In the genomic region with DNA sequence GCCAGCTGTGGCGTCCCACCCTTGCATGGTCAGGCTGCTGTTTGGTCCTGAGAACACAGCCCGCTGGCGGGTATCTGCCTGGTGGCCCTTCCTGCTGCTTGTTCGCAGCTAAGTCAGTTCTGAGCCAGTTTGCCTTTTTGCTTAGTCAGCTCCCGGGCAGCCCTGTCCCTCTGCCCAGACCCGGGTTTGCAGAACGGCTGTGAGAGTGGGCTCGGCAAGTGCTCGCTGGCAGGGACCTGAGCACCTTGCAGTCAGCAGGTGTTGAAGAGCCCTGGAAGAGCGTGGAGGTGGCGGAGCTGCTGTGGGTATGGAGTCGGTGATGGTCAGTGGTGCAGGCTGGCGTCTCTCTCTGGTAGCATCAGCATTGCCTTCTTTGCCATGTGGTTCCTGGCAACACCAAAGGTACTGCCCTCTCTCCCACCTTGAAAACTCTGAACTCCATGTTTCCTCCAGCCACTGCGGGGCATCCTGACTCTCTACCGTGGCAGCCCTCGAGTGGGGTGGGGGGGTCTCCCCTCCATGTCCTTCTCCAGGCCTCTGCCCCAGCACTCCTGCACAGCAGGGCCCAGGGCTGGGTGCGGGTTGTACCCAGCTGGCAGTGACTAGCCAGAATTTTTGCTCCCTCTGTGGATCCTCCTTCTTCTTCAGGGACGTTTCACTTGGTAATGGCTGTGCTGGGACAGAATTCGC, we compare ENCODE assay signal across 12 cellular contexts. TPM values are rescaled to one million over a fixed set of nuclear protein-coding genes. Genes with fewer than 3 reads are reported as not detected.
A peak's percentile ranks its signal among the peaks of the same experiment; 100 is the strongest.
DNase-seq lines count a peak whose midpoint lies in the region; ATAC-seq, FAIRE-seq and TF ChIP-seq lines count a peak whose summit lies in the region.
"Had no signal": no experiment of that assay in that cellular context is flagged by ENCODE, and none has a peak within 500 bp of the region (broad histone marks: within the 10 kb centered on the region; RNA-seq: fewer than 3 reads in every experiment).

No MANE protein-coding gene starts in this region.

- TF ChIP-seq CTCF in astrocyte (IDR thresholded peaks at IDR 0.05; ENCODE audit: insufficient read depth, low read depth, low read length) (no peak), nephron progenitor cell (IDR thresholded peaks at IDR 0.05) (no peak)

- no peaks in the 10 kb centered on the region for H3K9me3 ChIP-seq in BLaER1 treated with 17β-estradiol and CSF1 and Interleukin-3, amounts not matched to agents 10 nM and 100 nM (replicated peaks in 1 of 11)
- H3K9me3 ChIP-seq in astrocyte (ENCODE audit: insufficient read depth, low read depth, low read length): no peaks in the 10 kb centered on the region
- H3K9me3 ChIP-seq: gastrocnemius medialis, SJSA1 had no signal

- peaks cover 79 to 91% (median 87%) of the 10 kb centered on the region in 10 experiments for H3K4me1 ChIP-seq in BLaER1 treated with 17β-estradiol and CSF1 and Interleukin-3, amounts not matched to agents 10 nM and 100 nM
- peaks cover 39% of the 10 kb centered on the region for H3K4me1 ChIP-seq in astrocyte (ENCODE audit: insufficient read depth, low read length)

- peaks cover 0 to 35% (median 5%) of the 10 kb centered on the region in 11 experiments; a peak in 8 of 22 replicates for H3K36me3 ChIP-seq in BLaER1 treated with 17β-estradiol and CSF1 and Interleukin-3, amounts not matched to agents 10 nM and 100 nM
- no peaks in the 10 kb centered on the region for H3K36me3 ChIP-seq in astrocyte (ENCODE audit: insufficient read depth, low read length)
- H3K36me3 ChIP-seq: gastrocnemius medialis had no signal

- no peak overlapping the region; a peak in 1 of 20 replicates for H3K4me3 ChIP-seq in BLaER1 treated with 17β-estradiol and CSF1 and Interleukin-3, amounts not matched to agents 10 nM and 100 nM
- no peak overlapping the region for H3K4me3 ChIP-seq in astrocyte (ENCODE audit: insufficient read depth, low read depth, low read length)
- H3K4me3 ChIP-seq: gastrocnemius medialis, SJSA1 had no signal

- H3K27me3 Mint-ChIP-seq in astrocyte (ENCODE audit: low read depth, unreplicated experiment) (no peaks in the 10 kb centered on the region), nephron progenitor cell (ENCODE audit: low read depth, poor library complexity) (peaks cover 6% of the 10 kb centered on the region)

- peaks cover 63 to 93% (median 87%) of the 10 kb centered on the region in 11 experiments; a peak in 21 of 22 replicates for H4K20me1 ChIP-seq in BLaER1 treated with 17β-estradiol and CSF1 and Interleukin-3, amounts not matched to agents 10 nM and 100 nM
- H4K20me1 ChIP-seq in astrocyte (ENCODE audit: insufficient read depth, low read length): peaks cover 91% of the 10 kb centered on the region

- no peak for ATAC-seq in GM19023 (IDR thresholded peaks at IDR 0.05; ENCODE audit: unreplicated experiment)
- ATAC-seq in GM18861 (IDR thresholded peaks at IDR 0.05; ENCODE audit: unreplicated experiment): no peak
- ATAC-seq: gastrocnemius medialis had no signal

- H3K27me3 ChIP-seq in BLaER1 treated with 17β-estradiol and CSF1 and Interleukin-3, amounts not matched to agents 10 nM and 100 nM: peaks cover 0 to 30% (median 0%) of the 10 kb centered on the region in 11 experiments; a peak in 4 of 22 replicates
- no peaks in the 10 kb centered on the region for H3K27me3 ChIP-seq in astrocyte (ENCODE audit: insufficient read depth, low read length)
- H3K27me3 ChIP-seq: gastrocnemius medialis, SJSA1 had no signal

- H3K9me3 Mint-ChIP-seq in astrocyte (ENCODE audit: unreplicated experiment): no peaks in the 10 kb centered on the region
- no peaks in the 10 kb centered on the region for H3K9me3 Mint-ChIP-seq in nephron progenitor cell

- no peak overlapping the region for H3K4me3 Mint-ChIP-seq in astrocyte (ENCODE audit: unreplicated experiment)
- H3K4me3 Mint-ChIP-seq in nephron progenitor cell: no peak overlapping the region

- H3K27ac ChIP-seq in BLaER1 treated with 17β-estradiol and CSF1 and Interleukin-3, amounts not matched to agents 10 nM and 100 nM: peak overlapping the region in 1 of 11 experiments; percentile 17; a peak in 1 of 22 replicates
- no peak overlapping the region for H3K27ac ChIP-seq in astrocyte (ENCODE audit: low read depth, low read length)
- H3K27ac ChIP-seq: SJSA1 had no signal

- H3K36me3 Mint-ChIP-seq in astrocyte (ENCODE audit: low read depth, unreplicated experiment) (peaks cover 6% of the 10 kb centered on the region), nephron progenitor cell (ENCODE audit: low read depth) (no peaks in the 10 kb centered on the region)

- peak; percentile 12 for DNase-seq in COLO668 (lab: John Stamatoyannopoulos, UW; ENCODE audit: unreplicated experiment)
- DNase-seq in astrocyte (ENCODE audit: low read depth): no peak
- no peak for DNase-seq in nephron progenitor cell
- no peak for DNase-seq in GM19240 (ENCODE audit: insufficient read length, low spot score)
- DNase-seq: COR-L47; effector memory CD4-positive, alpha-beta T cell; NCI-H1694 treated with DMSO at 0.1 percent for 48 hours had no signal

- H3K4me1 Mint-ChIP-seq in astrocyte (ENCODE audit: low read depth, unreplicated experiment) (peaks cover 41% of the 10 kb centered on the region), nephron progenitor cell (peaks cover 61% of the 10 kb centered on the region)

- H3K9ac ChIP-seq in BLaER1 treated with 17β-estradiol and CSF1 and Interleukin-3, amounts not matched to agents 10 nM and 100 nM: peak overlapping the region in 1 of 11 experiments; percentile 92; a peak in 4 of 22 replicates
- H3K9ac ChIP-seq in astrocyte (ENCODE audit: low read length): no peak overlapping the region

- peak overlapping the region; percentile 30 to 100 (median 99); a peak in 21 of 22 replicates for H3K4me2 ChIP-seq in BLaER1 treated with 17β-estradiol and CSF1 and Interleukin-3, amounts not matched to agents 10 nM and 100 nM
- peak overlapping the region; percentile 92 for H3K4me2 ChIP-seq in astrocyte (ENCODE audit: low read length)

- no peak overlapping the region for H2AFZ ChIP-seq in astrocyte (ENCODE audit: low read depth, low read length)

- H3K27ac Mint-ChIP-seq in astrocyte (ENCODE audit: unreplicated experiment): no peak overlapping the region
- H3K27ac Mint-ChIP-seq in nephron progenitor cell: peak overlapping the region; percentile 39

- peaks cover 89% of the 10 kb centered on the region for H3K79me2 ChIP-seq in astrocyte (ENCODE audit: insufficient read depth, low read length)

- no peak for FAIRE-seq in astrocyte (lab: Jason Lieb, UNC)

RNA-seq across cellular contexts. Expression of a gene that starts 4.6 kb away (rescaled TPM):
- total RNA-seq in astrocyte: 29.2 and 39.1 TPM in 2 replicates
